Comparison of ENCODE assay signal across 12 cellular contexts in the genomic region with DNA sequence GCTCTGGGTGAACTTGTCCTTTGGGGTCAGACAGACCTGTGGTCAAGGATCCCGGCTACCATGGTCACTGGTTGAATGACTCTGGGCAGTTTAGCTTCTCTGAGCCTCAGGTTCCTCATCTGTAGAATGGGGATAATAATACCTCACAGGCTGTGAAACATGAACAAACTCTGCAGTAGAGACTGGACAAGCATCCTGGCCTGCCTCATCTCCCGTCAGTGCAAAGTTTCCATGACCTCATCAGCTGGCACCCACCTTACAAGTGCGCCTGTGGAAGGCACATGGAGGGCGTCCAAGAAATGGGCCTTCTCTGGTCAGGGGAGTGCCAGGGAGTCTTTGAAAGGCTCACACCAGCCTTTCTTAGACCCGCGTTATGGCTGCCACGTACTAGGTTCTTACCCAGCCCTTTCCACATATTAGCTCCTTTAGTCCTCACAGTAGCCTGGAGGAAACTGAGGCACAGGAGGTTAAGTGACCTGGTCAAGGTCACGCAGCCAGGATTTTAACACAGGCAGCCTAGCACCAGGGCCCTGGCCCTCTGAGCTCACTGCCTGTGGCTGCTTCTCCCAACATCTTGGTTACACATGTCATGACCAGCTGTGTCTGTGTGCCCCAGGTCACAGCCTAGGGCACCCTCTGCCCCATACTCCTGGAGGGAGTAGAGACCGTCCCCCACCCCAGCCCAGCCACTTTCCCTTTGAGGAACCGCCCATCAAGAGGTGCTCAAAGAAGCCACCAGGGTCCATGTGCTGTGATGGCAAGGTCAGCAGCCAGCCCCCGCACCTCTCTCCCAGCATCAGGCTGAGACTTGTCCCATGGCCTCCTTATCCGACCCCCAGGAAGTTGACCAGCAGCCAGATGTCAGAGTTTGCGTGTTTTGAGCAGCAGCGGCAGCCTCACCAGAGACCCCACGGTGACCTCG. TPM values are rescaled to one million over a fixed set of nuclear protein-coding genes. Genes with fewer than 3 reads are reported as not detected.
DNase-seq lines count a peak whose midpoint lies in the region; ATAC-seq and TF ChIP-seq lines count a peak whose summit lies in the region.
"Had no signal": no experiment of that assay in that cellular context is flagged by ENCODE, and none has a peak within 500 bp of the region (broad histone marks: within the 10 kb centered on the region; RNA-seq: fewer than 3 reads in every experiment).

No MANE protein-coding gene starts in this region.

- H3K9me2 ChIP-seq in MM.1S (replicated peaks; ENCODE audit: insufficient read depth, low read length), result no peaks in the 10 kb centered on the region

- H3K9ac ChIP-seq in stomach smooth muscle (ENCODE audit: low read length in 2 of 2) (peak overlapping the region; percentile 53 to 81), MM.1S (ENCODE audit: low read length) (no peak overlapping the region)

- ATAC-seq in left lobe of liver, result peak; percentile 46

- H2AFZ ChIP-seq in MM.1S (ENCODE audit: low read length), result no peak overlapping the region

- no peak overlapping the region for H3K4me3 Mint-ChIP-seq in Caco-2 (ENCODE audit: unreplicated experiment)

- H3K36me3 ChIP-seq in MG63, result peaks cover 92% of the 10 kb centered on the region
- peaks cover 22 to 36% of the 10 kb centered on the region in 2 donors for H3K36me3 ChIP-seq in stomach smooth muscle (ENCODE audit: control insufficient read depth in 2 of 2, insufficient read depth in 2 of 2, low read length in 2 of 2)
- H3K36me3 ChIP-seq in MM.1S (replicated peaks; ENCODE audit: insufficient read depth, low read length), result peaks cover 11% of the 10 kb centered on the region
- peaks cover 9% of the 10 kb centered on the region for H3K36me3 ChIP-seq in Caco-2 (ENCODE audit: control insufficient read depth, insufficient read depth, low read length)

- no peaks in the 10 kb centered on the region for H4K20me1 ChIP-seq in MM.1S (ENCODE audit: insufficient read depth, low read length)

- H3K27ac Mint-ChIP-seq in Caco-2 (ENCODE audit: unreplicated experiment), result no peak overlapping the region

- DNase-seq in MG63 (peak; percentile 80), caudate nucleus (lab: John Stamatoyannopoulos, UW) (peak in 3 of 61 donors; percentile 11 to 81 (median 64)), left lobe of liver (ENCODE audit: low spot score) (no peak), MM.1S (no peak), Caco-2 (no peak)
- no peak for DNase-seq in effector CD4-positive, alpha-beta T cell
- DNase-seq in stimulated activated CD4-positive, alpha-beta T cell treated with anti-CD3 and anti-CD28 coated beads, Interleukin-1b, Interleukin-23, amount 100 ng/mL, for 48 hours, result no peak
- DNase-seq: glutamatergic neuron, NCI-H774, T-helper 1 cell had no signal

- TF ChIP-seq CTCF in MM.1S (IDR thresholded peaks at IDR 0.05; ENCODE audit: low read length) (no peak), Caco-2 (IDR thresholded peaks at IDR 0.05; ENCODE audit: insufficient read depth in 1 of 2, low read depth in 1 of 2, low read length in 1 of 2, severe bottlenecking in 1 of 2, unreplicated experiment in 1 of 2) (no peak)

- intact Hi-C loops in Caco-2 (cut with micrococcal nuclease; ENCODE audit: unreplicated experiment), result no loop called here

- peaks cover 25% of the 10 kb centered on the region for H3K4me1 ChIP-seq in stomach smooth muscle (ENCODE audit: control insufficient read depth, insufficient read depth, low read length)
- H3K4me1 ChIP-seq in MM.1S (ENCODE audit: low read length), result no peaks in the 10 kb centered on the region
- H3K4me1 ChIP-seq in Caco-2, result no peaks in the 10 kb centered on the region

- no TSS peak for BruUV-seq in Caco-2 (replicated peaks; lab: Mats Ljungman, UMichigan)

- no peaks in the 10 kb centered on the region for H3K27me3 Mint-ChIP-seq in Caco-2 (ENCODE audit: insufficient read depth, unreplicated experiment)
- H3K27me3 Mint-ChIP-seq: stimulated activated naive CD8-positive, alpha-beta T cell treated with anti-CD3 and anti-CD28 coated beads, Interleukin-15, Interleukin-2, amounts not matched to agents 100 ng/mL and 50 ng/mL, for 24 hours had no signal

- peak overlapping the region; percentile 65 for H3K27ac ChIP-seq in caudate nucleus (ENCODE audit: low read depth, low read length)
- peak overlapping the region; percentile 97 for H3K27ac ChIP-seq in stomach smooth muscle (ENCODE audit: low read length)
- no peak overlapping the region for H3K27ac ChIP-seq in MM.1S (ENCODE audit: low read length)

- H3K79me2 ChIP-seq in MM.1S (ENCODE audit: low read length), result peaks cover 2% of the 10 kb centered on the region; the same call in 1 of the 2 replicates

- CTCF ChIA-PET in Caco-2 (lab: Charles Lee), result no interaction called here

- POLR2A ChIA-PET in Caco-2 (lab: Charles Lee), result no interaction called here

- no peaks in the 10 kb centered on the region for H3K4me1 Mint-ChIP-seq in Caco-2 (ENCODE audit: low read depth, unreplicated experiment)

- H3K4me3 ChIP-seq in MG63, result no peak overlapping the region
- H3K4me3 ChIP-seq in stomach smooth muscle (ENCODE audit: low read length in 2 of 2), result peak overlapping the region in 1 of 2 donors; percentile 29
- H3K4me3 ChIP-seq in MM.1S (ENCODE audit: low read length), result no peak overlapping the region
- no peak overlapping the region for H3K4me3 ChIP-seq in Caco-2 (ENCODE audit: low read depth, low read length)

- H3K36me3 Mint-ChIP-seq in Caco-2 (ENCODE audit: insufficient read depth, unreplicated experiment), result peaks cover 45% of the 10 kb centered on the region

- no peak overlapping the region for H3K4me2 ChIP-seq in MM.1S (ENCODE audit: low read depth, low read length)

- H3K9me3 Mint-ChIP-seq in Caco-2 (ENCODE audit: unreplicated experiment), result no peaks in the 10 kb centered on the region
- H3K9me3 Mint-ChIP-seq: stimulated activated naive CD8-positive, alpha-beta T cell treated with anti-CD3 and anti-CD28 coated beads, Interleukin-15, Interleukin-2, amounts not matched to agents 100 ng/mL and 50 ng/mL, for 24 hours had no signal

- H3K27me3 ChIP-seq in MG63 (no peaks in the 10 kb centered on the region), stomach smooth muscle (ENCODE audit: control insufficient read depth in 1 of 2, insufficient read depth in 2 of 2, low read length in 2 of 2) (no peaks in the 10 kb centered on the region), MM.1S (replicated peaks; ENCODE audit: insufficient read depth, low read length) (no peaks in the 10 kb centered on the region), Caco-2 (replicated peaks; ENCODE audit: control insufficient read depth, insufficient read depth, low read length) (no peaks in the 10 kb centered on the region)

- no peaks in the 10 kb centered on the region for H3K9me3 ChIP-seq in MG63
- H3K9me3 ChIP-seq in stomach smooth muscle (ENCODE audit: control insufficient read depth in 2 of 2, low read length in 2 of 2), result no peaks in the 10 kb centered on the region
- H3K9me3 ChIP-seq in MM.1S (replicated peaks; ENCODE audit: insufficient read depth, low read length), result no peaks in the 10 kb centered on the region
- H3K9me3 ChIP-seq in Caco-2, result no peaks in the 10 kb centered on the region

- H3F3A ChIP-seq in MM.1S (ENCODE audit: insufficient read depth, low read length), result no peaks in the 10 kb centered on the region

RNA-seq across cellular contexts. Expression of a gene that starts 39.4 kb away (rescaled TPM):
- total RNA-seq in MG63 (2014; rRNA removed; shearing (Covaris generic); ENCODE audit: low replicate concordance), result 132 and 142 TPM in 2 replicates
- total RNA-seq in left lobe of liver (16.3 TPM), Caco-2 (2022) (42.1 and 43.8 TPM in 2 replicates)
